In the genomic region with DNA sequence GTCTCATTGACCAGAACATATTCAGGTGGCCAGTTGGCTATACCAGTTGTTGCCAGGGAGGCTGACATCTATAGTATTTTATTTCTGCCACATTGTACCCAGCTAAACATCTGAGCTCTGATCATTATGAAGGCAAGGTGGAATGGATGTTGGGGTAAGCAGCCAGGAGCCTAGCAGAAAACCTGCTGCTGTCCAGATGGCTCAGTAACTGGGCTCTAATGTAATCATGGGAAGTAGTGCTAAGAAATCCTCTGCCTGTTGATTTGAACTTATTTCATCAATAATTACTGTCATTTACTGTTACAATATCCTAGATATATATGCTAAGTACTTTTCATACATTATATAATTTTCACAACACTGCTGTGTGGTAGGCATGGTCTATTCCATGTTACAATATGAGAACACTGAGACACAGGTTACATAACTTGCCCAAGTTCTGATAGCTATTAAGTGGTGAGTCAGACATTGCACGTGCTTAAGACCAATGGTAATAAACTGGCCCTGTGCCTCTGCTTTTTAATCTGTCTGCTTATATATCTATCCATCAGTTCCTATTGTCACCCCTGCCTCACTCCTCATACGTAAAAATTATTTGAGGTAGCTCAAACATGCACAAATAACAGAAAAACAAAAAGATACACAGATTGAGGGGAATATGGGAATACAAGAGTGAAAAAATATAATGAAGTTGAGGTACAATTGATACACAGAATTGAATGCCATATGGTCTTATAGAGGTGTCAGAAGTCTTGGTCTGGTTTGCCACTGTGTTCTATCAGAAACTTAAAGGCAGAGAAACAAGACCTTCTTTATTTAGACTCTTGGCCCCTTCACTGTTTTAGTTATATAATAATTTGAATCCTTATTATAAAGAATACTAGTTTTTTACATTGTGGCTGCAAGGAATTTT, we compare ENCODE assay signal across 9 cellular contexts. TPM values are rescaled to one million over a fixed set of nuclear protein-coding genes. Genes with fewer than 3 reads are reported as not detected.
DNase-seq lines count a peak whose midpoint lies in the region; ATAC-seq and TF ChIP-seq lines count a peak whose summit lies in the region.
"Had no signal": no experiment of that assay in that cellular context is flagged by ENCODE, and none has a peak within 500 bp of the region (broad histone marks: within the 10 kb centered on the region; RNA-seq: fewer than 3 reads in every experiment).

No MANE protein-coding gene starts in this region.

- CTCF ChIA-PET in mammary epithelial cell (lab: Charles Lee; ENCODE audit: low non-redundant PET) = no interaction called here

- TF ChIP-seq CTCF in mammary epithelial cell (conservative IDR thresholded peaks at IDR 0.05 in 1 of 2, IDR thresholded peaks at IDR 0.05 in 1 of 2; ENCODE audit: extremely low read depth in 1 of 2, insufficient read depth in 1 of 2, low read depth in 1 of 2, low read length in 2 of 2) (no peak), progenitor cell of endocrine pancreas (IDR thresholded peaks at IDR 0.05; ENCODE audit: unreplicated experiment) (no peak)

- no TSS peak for BruUV-seq in mammary epithelial cell (replicated peaks; lab: Mats Ljungman, UMichigan)

- in situ Hi-C loops in mammary epithelial cell (cut with MboI; ENCODE audit: low sequenced_read_pairs in 2 of 2) = no loop called here

- dilution Hi-C loops in mammary epithelial cell (cut with HindIII; ENCODE audit: low sequenced_read_pairs) = no loop called here

- peaks cover 6% of the 10 kb centered on the region for H3K4me1 Mint-ChIP-seq in progenitor cell of endocrine pancreas (ENCODE audit: low read depth)

- no peak overlapping the region for H3K4me2 ChIP-seq in mammary epithelial cell (ENCODE audit: insufficient read depth, low read depth, low read length)

- H4K20me1 ChIP-seq in mammary epithelial cell (ENCODE audit: insufficient read depth, low read length) = no peaks in the 10 kb centered on the region

- no peaks in the 10 kb centered on the region for H3K9me3 Mint-ChIP-seq in progenitor cell of endocrine pancreas (ENCODE audit: low read depth)

- H3K27ac Mint-ChIP-seq in progenitor cell of endocrine pancreas = no peak overlapping the region

- H3K27me3 Mint-ChIP-seq in progenitor cell of endocrine pancreas = no peaks in the 10 kb centered on the region

- H3K27ac ChIP-seq in mammary epithelial cell (ENCODE audit: insufficient read depth, low read depth, low read length) = no peak overlapping the region
- H3K27ac ChIP-seq: SJSA1 had no signal

- H3K27me3 ChIP-seq in mammary epithelial cell (ENCODE audit: insufficient read depth, low read length) = no peaks in the 10 kb centered on the region
- H3K27me3 ChIP-seq: SJSA1 had no signal

- WGBS in mammary epithelial cell (ENCODE audit: low coverage, missing lambda C conversion rate) = 56% methylated on average over 2 of the region's 2 CpGs

- H2AFZ ChIP-seq in mammary epithelial cell (ENCODE audit: low read depth, low read length) = no peak overlapping the region

- DNase-seq in HT-29 (ENCODE audit: low spot score) (peak; percentile 52), mammary epithelial cell (peak; percentile 58), mucosa of gallbladder (ENCODE audit: low spot score) (peak; percentile 38), progenitor cell of endocrine pancreas (ENCODE audit: low spot score, unreplicated experiment) (no peak), NCI-H2196 (lab: John Stamatoyannopoulos, UW; ENCODE audit: unreplicated experiment) (no peak)
- DNase-seq in effector CD8-positive, alpha-beta T cell (lab: John Stamatoyannopoulos, UW) = no peak

- intact Hi-C loops in mammary epithelial cell (cut with micrococcal nuclease) = no loop called here

- H3K79me2 ChIP-seq in mammary epithelial cell (ENCODE audit: insufficient read depth, low read length) = peaks cover 48% of the 10 kb centered on the region

- peaks cover 15% of the 10 kb centered on the region for H3K4me1 ChIP-seq in mammary epithelial cell (ENCODE audit: insufficient read depth, low read length)

- ATAC-seq in GM18502 (IDR thresholded peaks at IDR 0.05; ENCODE audit: poor library complexity, unreplicated experiment) (peak; percentile 57), GM21515 (IDR thresholded peaks at IDR 0.05; ENCODE audit: unreplicated experiment) (no peak)

- H3K9me3 ChIP-seq in mammary epithelial cell (replicated peaks; ENCODE audit: insufficient read depth, low read length) = no peaks in the 10 kb centered on the region
- H3K9me3 ChIP-seq: SJSA1 had no signal

- H3K36me3 Mint-ChIP-seq in progenitor cell of endocrine pancreas (ENCODE audit: insufficient read depth) = peaks cover 11% of the 10 kb centered on the region

- H3K4me3 Mint-ChIP-seq in progenitor cell of endocrine pancreas (ENCODE audit: low read depth) = no peak overlapping the region

- no peak overlapping the region for H3K9ac ChIP-seq in mammary epithelial cell (ENCODE audit: insufficient read depth, low read length)

- no peak overlapping the region for H3K4me3 ChIP-seq in mammary epithelial cell (replicated peaks in 1 of 3; ENCODE audit: insufficient read depth in 1 of 3, low read depth in 2 of 3, low read length in 3 of 3)
- H3K4me3 ChIP-seq: SJSA1 had no signal

- H3K36me3 ChIP-seq in mammary epithelial cell (ENCODE audit: insufficient read depth, low read length) = no peaks in the 10 kb centered on the region

RNA-seq across cellular contexts. Expression of gene TBPL1, which starts 25.2 kb away (rescaled TPM):
- total RNA-seq in HT-29 (2014; rRNA removed; shearing (Covaris generic)) = 13.0 and 15.3 TPM in 2 replicates
- total RNA-seq in mammary epithelial cell (10 to 100 TPM; 19.2 to 25.6 TPM), mucosa of gallbladder (24.5 TPM), progenitor cell of endocrine pancreas (45.2 and 48.4 TPM in 2 replicates)
- polyA plus RNA-seq in mammary epithelial cell = 23.7 TPM
- polyA minus RNA-seq in mammary epithelial cell = 1.2 TPM

Comparison
In these comparisons a context has a peak if more than half of its experiments do, and no peak if none do; other contexts are left out.
1. DNase-seq: peak in HT-29 (single experiment), mammary epithelial cell (single experiment) and mucosa of gallbladder (single experiment); none in progenitor cell of endocrine pancreas (single experiment), effector CD8-positive, alpha-beta T cell (single experiment) and NCI-H2196 (single experiment).